9 cellular contexts compared by ENCODE assay signal in genomic region chr10:52566471-52567246, GRCh38.
A peak's percentile ranks its signal among the peaks of the same experiment; 100 is the strongest.
DNase-seq lines count a peak whose midpoint lies in the region; ATAC-seq, FAIRE-seq and TF ChIP-seq lines count a peak whose summit lies in the region.
"Had no signal": no experiment of that assay in that cellular context is flagged by ENCODE, and none has a peak within 500 bp of the region (broad histone marks: within the 10 kb centered on the region; RNA-seq: fewer than 3 reads in every experiment).

No MANE protein-coding gene starts in this region.

- no peak overlapping the region for H3K4me3 Mint-ChIP-seq in astrocyte (ENCODE audit: unreplicated experiment)
- no peak overlapping the region for H3K4me3 Mint-ChIP-seq in naive thymus-derived CD8-positive, alpha-beta T cell

- intact Hi-C loops in lower lobe of right lung (cut with DNase I), result no loop called here

- H3K27ac ChIP-seq in astrocyte (ENCODE audit: low read depth, low read length) (no peak overlapping the region), lower lobe of right lung (no peak overlapping the region)

- no peak for ATAC-seq in lower lobe of right lung
- no peak for ATAC-seq in naive thymus-derived CD8-positive, alpha-beta T cell
- no peak for ATAC-seq in HG03439 (IDR thresholded peaks at IDR 0.05; ENCODE audit: unreplicated experiment)
- ATAC-seq: left cardiac atrium had no signal

- H4K20me1 ChIP-seq in astrocyte (ENCODE audit: insufficient read depth, low read length), result no peaks in the 10 kb centered on the region

- peak; percentile 26 for FAIRE-seq in astrocyte (lab: Jason Lieb, UNC)

- POLR2A ChIA-PET in naive thymus-derived CD8-positive, alpha-beta T cell (lab: Charles Lee), result no interaction called here

- no peaks in the 10 kb centered on the region for H3K9me3 Mint-ChIP-seq in astrocyte (ENCODE audit: unreplicated experiment)
- peaks cover 0 to 5% (median 0%) of the 10 kb centered on the region in 9 donors for H3K9me3 Mint-ChIP-seq in naive thymus-derived CD8-positive, alpha-beta T cell

- no peaks in the 10 kb centered on the region for H3K36me3 Mint-ChIP-seq in astrocyte (ENCODE audit: low read depth, unreplicated experiment)
- no peaks in the 10 kb centered on the region for H3K36me3 Mint-ChIP-seq in naive thymus-derived CD8-positive, alpha-beta T cell

- H3K9ac ChIP-seq in astrocyte (ENCODE audit: low read length), result no peak overlapping the region

- H3K36me3 ChIP-seq in astrocyte (ENCODE audit: insufficient read depth, low read length) (no peaks in the 10 kb centered on the region), lower lobe of right lung (no peaks in the 10 kb centered on the region)

- H3K27me3 ChIP-seq in astrocyte (ENCODE audit: insufficient read depth, low read length) (no peaks in the 10 kb centered on the region), lower lobe of right lung (ENCODE audit: low read depth) (no peaks in the 10 kb centered on the region)

- DNase-seq in DMS53 treated with DMSO at 0.1 percent for 48 hours (lab: John Stamatoyannopoulos, UW; ENCODE audit: unreplicated experiment) (peak; percentile 30), HuH-7 (ENCODE audit: low spot score) (peak; percentile 15), astrocyte (ENCODE audit: low read depth) (peak; percentile 14), lower lobe of right lung (no peak), NCI-H1694 (lab: John Stamatoyannopoulos, UW) (no peak), NCI-H1436 (lab: John Stamatoyannopoulos, UW) (no peak)
- DNase-seq in naive thymus-derived CD8-positive, alpha-beta T cell, result no peak
- DNase-seq: left cardiac atrium had no signal

- H3K4me2 ChIP-seq in astrocyte (ENCODE audit: low read length), result no peak overlapping the region

- peak; percentile 47 for TF ChIP-seq CTCF in astrocyte (IDR thresholded peaks at IDR 0.05; ENCODE audit: insufficient read depth, low read depth, low read length)
- TF ChIP-seq CTCF in lower lobe of right lung (IDR thresholded peaks at IDR 0.05), result peak; percentile 24

- no peak overlapping the region for H2AFZ ChIP-seq in astrocyte (ENCODE audit: low read depth, low read length)

- no peaks in the 10 kb centered on the region for H3K27me3 Mint-ChIP-seq in astrocyte (ENCODE audit: low read depth, unreplicated experiment)
- no peaks in the 10 kb centered on the region for H3K27me3 Mint-ChIP-seq in naive thymus-derived CD8-positive, alpha-beta T cell

- no peaks in the 10 kb centered on the region for H3K79me2 ChIP-seq in astrocyte (ENCODE audit: insufficient read depth, low read length)

- no peaks in the 10 kb centered on the region for H3K9me3 ChIP-seq in astrocyte (ENCODE audit: insufficient read depth, low read depth, low read length)
- H3K9me3 ChIP-seq in lower lobe of right lung, result no peaks in the 10 kb centered on the region

- H3K27ac Mint-ChIP-seq in astrocyte (ENCODE audit: unreplicated experiment), result no peak overlapping the region
- no peak overlapping the region for H3K27ac Mint-ChIP-seq in naive thymus-derived CD8-positive, alpha-beta T cell

- peaks cover 3% of the 10 kb centered on the region for H3K4me1 Mint-ChIP-seq in astrocyte (ENCODE audit: low read depth, unreplicated experiment)
- no peaks in the 10 kb centered on the region for H3K4me1 Mint-ChIP-seq in naive thymus-derived CD8-positive, alpha-beta T cell

- H3K4me3 ChIP-seq in astrocyte (ENCODE audit: insufficient read depth, low read depth, low read length), result no peak overlapping the region
- H3K4me3 ChIP-seq in lower lobe of right lung, result no peak overlapping the region

- H3K4me1 ChIP-seq in astrocyte (ENCODE audit: insufficient read depth, low read length), result no peaks in the 10 kb centered on the region
- H3K4me1 ChIP-seq in lower lobe of right lung, result no peaks in the 10 kb centered on the region

Comparison
In these comparisons a context has a peak if more than half of its experiments do, and no peak if none do; other contexts are left out.
1. DNase-seq: peak in DMS53 treated with DMSO at 0.1 percent for 48 hours (single experiment), HuH-7 (single experiment) and astrocyte (single experiment); none in lower lobe of right lung (single experiment), naive thymus-derived CD8-positive, alpha-beta T cell (0 of 10), NCI-H1694 (single experiment) and NCI-H1436 (single experiment).